In genomic region chr22:38843716-38844660, GRCh38 we compare ENCODE assay signal across 8 cellular contexts. TPM values are rescaled to one million over a fixed set of nuclear protein-coding genes. Genes with fewer than 3 reads are reported as not detected.
DNase-seq lines count a peak whose midpoint lies in the region; ATAC-seq, FAIRE-seq and TF ChIP-seq lines count a peak whose summit lies in the region.

NPTXR (minus strand) TSS chr22:38844028.

- H3K4me3 ChIP-seq in muscle layer of colon (ENCODE audit: low read depth in 1 of 2, low read length in 2 of 2) (peak within 1 kb of the TSS; percentile 49 to 54), tibial artery (peak within 1 kb of the TSS; percentile 58 to 80)

- DNase-seq in GM12891 (ENCODE audit: insufficient read length, low spot score) = peak; percentile 51
- DNase-seq in NCI-H2227 treated with DMSO at 0.1 percent for 48 hours (lab: John Stamatoyannopoulos, UW) = peak; percentile 20
- peak; percentile 71 for DNase-seq in activated T-cell treated with anti-CD3 and anti-CD28 coated beads, Interleukin-2, amount 50 U/mL, for 24 hours
- peak in 1 of 2 donors; percentile 83 for DNase-seq in tibial artery

- no peak for TF ChIP-seq POLR2A in GM12891 (IDR thresholded peaks at IDR 0.05; ENCODE audit: low read depth, low read length)

- peak within 1 kb of the TSS; percentile 49 for H3K27ac ChIP-seq in muscle layer of colon (ENCODE audit: low read depth, low read length)
- peak within 1 kb of the TSS; percentile 86 to 89 for H3K27ac ChIP-seq in tibial artery

- H3K9me3 ChIP-seq in muscle layer of colon (ENCODE audit: low read length) = no peaks in the 10 kb centered on the region
- no peaks in the 10 kb centered on the region for H3K9me3 ChIP-seq in tibial artery

- H3K36me3 Mint-ChIP-seq in activated T-cell treated with anti-CD3 and anti-CD28 coated beads, Interleukin-2, amount 50 U/mL, for 24 hours (ENCODE audit: low read depth) = no peaks in the 10 kb centered on the region

- peak within 1 kb of the TSS; percentile 76 for H3K4me3 Mint-ChIP-seq in activated T-cell treated with anti-CD3 and anti-CD28 coated beads, Interleukin-2, amount 50 U/mL, for 24 hours

- H3K36me3 ChIP-seq in muscle layer of colon (ENCODE audit: insufficient read depth, low read length) = no peaks in the 10 kb centered on the region
- H3K36me3 ChIP-seq in tibial artery = no peaks in the 10 kb centered on the region

- peak within 1 kb of the TSS; percentile 33 for H3K9ac ChIP-seq in muscle layer of colon (ENCODE audit: low read length)

- peaks cover 23% of the 10 kb centered on the region for H3K4me1 Mint-ChIP-seq in activated T-cell treated with anti-CD3 and anti-CD28 coated beads, Interleukin-2, amount 50 U/mL, for 24 hours (ENCODE audit: low read depth)

- ATAC-seq in esophagus mucosa = peak; percentile 21
- no peak for ATAC-seq in GM21529 (IDR thresholded peaks at IDR 0.05; ENCODE audit: unreplicated experiment)
- no peak for ATAC-seq in GM19023 (IDR thresholded peaks at IDR 0.05; ENCODE audit: unreplicated experiment)

- intact Hi-C loops in tibial artery (cut with DNase I; ENCODE audit: low total_unique reads) = loop anchor here (10.0 kb wide), 1 partner anchor 49 kb away; the partner anchor contains the start of gene DNAL4

- peaks cover 6% of the 10 kb centered on the region for H3K4me1 ChIP-seq in muscle layer of colon (ENCODE audit: insufficient read depth, low read length)
- H3K4me1 ChIP-seq in tibial artery = peaks cover 0 to 61% (median 45%) of the 10 kb centered on the region in 4 donors

- H3K27ac Mint-ChIP-seq in activated T-cell treated with anti-CD3 and anti-CD28 coated beads, Interleukin-2, amount 50 U/mL, for 24 hours = no peak within 1 kb of the TSS

- H3K27me3 ChIP-seq in muscle layer of colon (ENCODE audit: control insufficient read depth in 1 of 2, insufficient read depth in 2 of 2, low read length in 2 of 2) (peaks cover 0 to 12% of the 10 kb centered on the region in 2 donors), tibial artery (no peaks in the 10 kb centered on the region)

- no peak for FAIRE-seq in GM12891 (lab: Jason Lieb, UNC)

- H3K9me3 Mint-ChIP-seq in activated T-cell treated with anti-CD3 and anti-CD28 coated beads, Interleukin-2, amount 50 U/mL, for 24 hours = no peaks in the 10 kb centered on the region

- TF ChIP-seq CTCF in tibial artery (IDR thresholded peaks at IDR 0.05) = no peak

- peaks cover 24% of the 10 kb centered on the region for H3K27me3 Mint-ChIP-seq in activated T-cell treated with anti-CD3 and anti-CD28 coated beads, Interleukin-2, amount 50 U/mL, for 24 hours

TF ChIP-seq in GM12891, 5 proteins besides CTCF, POLR2A, EP300 and RAD21:
- TF ChIP-seq POU2F2 (IDR thresholded peaks at IDR 0.05; ENCODE audit: low read depth, low read length) (no peak), PAX5 (IDR thresholded peaks at IDR 0.05; ENCODE audit: insufficient read depth, low read length, severe bottlenecking) (no peak), SPI1 (IDR thresholded peaks at IDR 0.05; ENCODE audit: low read depth, low read length) (no peak)

RNA-seq across cellular contexts. Expression of gene NPTXR, which starts in this region (rescaled TPM):
- 0.08 TPM for polyA plus RNA-seq in GM12891 (2012; ENCODE audit: low read depth, missing spikeins)
- total RNA-seq in esophagus mucosa = 0.44 TPM

Comparison
In these comparisons a context has a peak if more than half of its experiments do, and no peak if none do; other contexts are left out.
1. Peak in ATAC-seq in esophagus mucosa; RNA of the gene not detected or under 1 TPM.